ENCODE assay signal across 8 cellular contexts in the genomic region with DNA sequence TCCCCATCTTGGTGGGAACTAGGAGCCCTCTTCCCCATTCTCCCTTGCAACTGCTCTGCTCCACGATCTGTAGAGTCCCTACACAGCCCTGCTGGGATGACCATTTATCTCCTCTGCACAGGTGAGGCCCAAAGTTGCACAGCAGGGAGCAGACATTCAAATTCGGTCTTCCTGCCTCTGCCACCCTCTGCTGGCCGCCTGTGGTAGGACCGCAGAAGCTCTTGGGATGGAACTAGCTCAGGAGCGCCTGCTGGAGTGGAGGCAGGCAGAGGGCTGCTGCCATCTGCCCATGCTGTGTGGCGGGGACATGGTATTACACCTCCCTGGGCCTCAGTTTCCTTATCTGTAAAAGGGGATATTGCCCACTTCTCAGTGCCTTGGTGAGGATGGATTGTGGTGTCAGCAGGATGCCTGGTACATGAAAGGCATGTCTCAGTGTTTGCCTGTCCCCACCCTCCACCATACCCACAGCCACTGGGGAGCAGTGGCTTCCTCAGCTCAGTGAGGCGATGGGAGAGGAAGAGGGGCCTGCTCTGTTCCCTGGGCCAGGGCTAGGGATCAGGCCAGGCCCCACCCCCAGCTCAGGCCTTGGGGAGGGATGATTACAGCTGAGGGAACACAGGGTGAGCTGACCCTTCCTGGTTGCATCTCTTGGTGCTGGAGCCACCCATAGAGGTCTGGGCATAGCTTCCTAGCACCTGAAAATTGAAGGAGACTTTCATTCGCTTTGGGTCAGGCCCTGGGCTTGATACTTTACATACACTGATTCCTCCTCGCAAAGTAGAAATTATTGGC. TPM values are rescaled to one million over a fixed set of nuclear protein-coding genes. Genes with fewer than 3 reads are reported as not detected.
A peak's percentile ranks its signal among the peaks of the same experiment; 100 is the strongest.
DNase-seq lines count a peak whose midpoint lies in the region; ATAC-seq and TF ChIP-seq lines count a peak whose summit lies in the region.

No MANE protein-coding gene starts in this region.

- TF ChIP-seq CTCF in GM12875 (IDR thresholded peaks at IDR 0.05; ENCODE audit: borderline replicate concordance, insufficient read depth, low read depth, low read length) (peak; percentile 92), sigmoid colon (IDR thresholded peaks at IDR 0.05) (peak; percentile 90 to 97 (median 94))

- ATAC-seq in HG02642 (IDR thresholded peaks at IDR 0.05; ENCODE audit: poor library complexity, unreplicated experiment) (peak; percentile 77), GM18873 (IDR thresholded peaks at IDR 0.05; ENCODE audit: low FRiP score, unreplicated experiment) (no peak)

- DNase-seq in NCI-H1694 treated with DMSO at 0.1 percent for 48 hours (lab: John Stamatoyannopoulos, UW) (peak; percentile 68), T-helper 9 cell (peak; percentile 69), amygdala (lab: John Stamatoyannopoulos, UW) (peak in 47 of 56 donors; percentile 19 to 82 (median 54)), hepatic stellate cell (ENCODE audit: low spot score) (peak; percentile 91), sigmoid colon (peak; percentile 91)

- peaks cover 0 to 5% (median 0%) of the 10 kb centered on the region in 4 donors for H3K4me1 ChIP-seq in sigmoid colon

- H3K36me3 ChIP-seq in sigmoid colon, result no peaks in the 10 kb centered on the region

- H3K4me3 ChIP-seq in GM12875 (ENCODE audit: low read depth, low read length), result no peak overlapping the region
- no peak overlapping the region for H3K4me3 ChIP-seq in sigmoid colon

- no peak overlapping the region for H3K27ac ChIP-seq in sigmoid colon

- no peak for TF ChIP-seq EP300 in sigmoid colon (IDR thresholded peaks at IDR 0.05)

- 29 to 35% methylated on average over 9 of the region's 9 CpGs for WGBS in sigmoid colon, 2 donors

- no peaks in the 10 kb centered on the region for H3K27me3 ChIP-seq in sigmoid colon

- H3K9me3 ChIP-seq in sigmoid colon, result no peaks in the 10 kb centered on the region

- intact Hi-C loops in sigmoid colon (cut with DNase I), result loop anchor here (1.0 kb wide), 1 partner anchor 44 kb away; no protein-coding TSS in a partner anchor

- no peak for TF ChIP-seq POLR2A in sigmoid colon (IDR thresholded peaks at IDR 0.05)

RNA-seq across cellular contexts. Expression of a gene that starts 11.3 kb away (rescaled TPM):
- total RNA-seq in sigmoid colon, result 1 to 10 TPM in 1 of 4 donors, not detected in 3; 1.4 TPM
- 1 to 10 TPM in 1 of 3 donors, not detected in 2; 4.5 TPM for polyA plus RNA-seq in sigmoid colon

RNA-seq across cellular contexts. Expression of a gene that starts 24.6 kb away (rescaled TPM):
- total RNA-seq in sigmoid colon, result 10 to 100 TPM in 1 of 4 donors, 1 to 10 TPM in 3; 4.1 to 12.5 (median 6.7) TPM
- polyA plus RNA-seq in sigmoid colon, result 100 to 1,000 TPM in 1 of 3 donors, 10 to 100 TPM in 2; 89.5 to 110 (median 90.8) TPM

RNA-seq across cellular contexts. Expression of a gene that starts 36.7 kb away (rescaled TPM):
- 10 to 100 TPM in 2 of 4 donors, 1 to 10 TPM in 2; 7.7 to 12.8 (median 9.7) TPM for total RNA-seq in sigmoid colon
- 1 to 10 TPM; 1.8 to 3.6 (median 2.1) TPM for polyA plus RNA-seq in sigmoid colon

RNA-seq across cellular contexts. Expression of a gene that starts 57.1 kb away (rescaled TPM):
- total RNA-seq in sigmoid colon, result not detected
- 10 to 100 TPM; 14.4 to 29.7 (median 19.0) TPM for polyA plus RNA-seq in sigmoid colon
